ENCODE assay signal across 29 cellular contexts in genomic region chr15:70279096-70279495, GRCh38.
"Had no signal": no experiment of that assay in that cellular context is flagged by ENCODE, and none has a peak within 500 bp of the region (broad histone marks: within the 10 kb centered on the region; RNA-seq: fewer than 3 reads in every experiment).

No MANE protein-coding gene starts in this region.

- ATAC-seq: left cardiac atrium; left lobe of liver; lower lobe of right lung; right lobe of liver; stimulated activated memory B cell treated with anti-CD40 and anti-IgM and Interleukin-4, amounts not matched to agents 10 μg/mL and 1 μg/mL and 100 μg/mL, for 72 hours; stimulated activated naive CD8-positive, alpha-beta T cell treated with anti-CD3 and anti-CD28 coated beads, Interleukin-15, amount 100 ng/mL, for 72 hours had no signal

- H3K4me3 Mint-ChIP-seq: mesothelial cell of epicardium; nephron; neural crest cell; stimulated activated memory B cell treated with anti-CD40 and anti-IgM and Interleukin-4, amounts not matched to agents 10 μg/mL and 1 μg/mL and 100 μg/mL, for 72 hours; stimulated activated naive CD8-positive, alpha-beta T cell treated with anti-CD3 and anti-CD28 coated beads, Interleukin-15, amount 100 ng/mL, for 72 hours had no signal

- H3K27me3 ChIP-seq: neutrophil, right atrium auricular region, right lobe of liver, testis, thyroid gland, transverse colon, upper lobe of left lung had no signal

- H3K4me3 ChIP-seq: lower lobe of right lung, right atrium auricular region, right lobe of liver, smooth muscle cell, testis, thyroid gland, transverse colon, upper lobe of left lung had no signal

- H3K9me3 Mint-ChIP-seq: mesothelial cell of epicardium; nephron; stimulated activated naive CD8-positive, alpha-beta T cell treated with anti-CD3 and anti-CD28 coated beads, Interleukin-15, amount 100 ng/mL, for 72 hours had no signal

- H3K36me3 Mint-ChIP-seq: mesothelial cell of epicardium; stimulated activated memory B cell treated with anti-CD40 and anti-IgM and Interleukin-4, amounts not matched to agents 10 μg/mL and 1 μg/mL and 100 μg/mL, for 72 hours had no signal

- DNase-seq: hippocampal formation; kidney glomerular epithelial cell; left cardiac atrium; lower lobe of right lung; mammary epithelial cell; mesenchymal stem cell; naive B cell; occipital lobe; right lobe of liver; stimulated activated CD4-positive, alpha-beta T cell treated with anti-CD3 and anti-CD28 coated beads, Interleukin-1b, Interleukin-23, amount 100 ng/mL, for 48 hours; stimulated activated CD4-positive, alpha-beta T cell treated with anti-CD3 and anti-CD28 coated beads, Interleukin-2, amount 100 ng/mL, for 48 hours; stimulated activated CD4-positive, alpha-beta T cell treated with anti-CD3 and anti-CD28 coated beads, Interleukin-4, amount 100 ng/mL, for 4 hours; stimulated activated CD8-positive, alpha-beta memory T cell treated with anti-CD3 and anti-CD28 coated beads, Interleukin-4, amount 100 ng/mL, for 48 hours; stimulated activated naive CD4-positive, alpha-beta T cell treated with Interleukin-2 at 50 U/mL for 16 hours; stimulated activated naive CD8-positive, alpha-beta T cell treated with anti-CD3 and anti-CD28 coated beads, Interleukin-15, amount 100 ng/mL, for 72 hours; testis; thyroid gland; transverse colon had no signal

- H3K27ac ChIP-seq: lower lobe of right lung, neutrophil, parathyroid adenoma, right atrium auricular region, right lobe of liver, testis, thyroid gland, transverse colon, upper lobe of left lung had no signal

- H3K9me3 ChIP-seq: lower lobe of right lung, neutrophil, right atrium auricular region, right lobe of liver, testis, thyroid gland, transverse colon, upper lobe of left lung had no signal

- H3K36me3 ChIP-seq: lower lobe of right lung, neutrophil, right atrium auricular region, right lobe of liver, thyroid gland, transverse colon, upper lobe of left lung had no signal

- H3K9ac ChIP-seq: parathyroid adenoma had no signal

- H3K4me1 ChIP-seq: parathyroid adenoma, right lobe of liver, testis, transverse colon had no signal

- H3K27ac Mint-ChIP-seq: mesothelial cell of epicardium; nephron; progenitor cell of endocrine pancreas; stimulated activated memory B cell treated with anti-CD40 and anti-IgM and Interleukin-4, amounts not matched to agents 10 μg/mL and 1 μg/mL and 100 μg/mL, for 72 hours; stimulated activated naive CD8-positive, alpha-beta T cell treated with anti-CD3 and anti-CD28 coated beads, Interleukin-15, amount 100 ng/mL, for 72 hours had no signal
